ENCODE assay signal across 8 cellular contexts in genomic region chr7:79176859-79177477, GRCh38.
DNase-seq lines count a peak whose midpoint lies in the region; ATAC-seq, FAIRE-seq and TF ChIP-seq lines count a peak whose summit lies in the region.

No MANE protein-coding gene starts in this region.

- no peaks in the 10 kb centered on the region for H3K79me2 ChIP-seq in keratinocyte (ENCODE audit: control insufficient read depth, insufficient read depth, low read length)

- H3K4me2 ChIP-seq in keratinocyte (ENCODE audit: control insufficient read depth, extremely low read depth, insufficient read depth, low read depth, low read length), result peak overlapping the region; percentile 23

- H4K20me1 ChIP-seq in keratinocyte (ENCODE audit: control insufficient read depth, extremely low read depth, insufficient read depth, low read length), result no peaks in the 10 kb centered on the region

- no peaks in the 10 kb centered on the region for H3K9me3 ChIP-seq in keratinocyte (ENCODE audit: control insufficient read depth, low read depth, low read length)

- DNase-seq in COR-L47 (lab: John Stamatoyannopoulos, UW) (peak; percentile 43), HFFc6 (peak; percentile 56), NCI-H2227 treated with DMSO at 0.1 percent for 48 hours (lab: John Stamatoyannopoulos, UW) (peak; percentile 89), astrocyte of the hippocampus (ENCODE audit: low read depth, low spot score) (peak; percentile 67), keratinocyte (ENCODE audit: low read depth, low spot score) (no peak), mesothelial cell of epicardium (ENCODE audit: low spot score in 2 of 2, unreplicated experiment in 2 of 2) (no peak)

- H3K9me1 ChIP-seq in keratinocyte (ENCODE audit: control insufficient read depth, extremely low read depth, insufficient read depth, low read length), result no peaks in the 10 kb centered on the region

- ATAC-seq in GM21381 (IDR thresholded peaks at IDR 0.05; ENCODE audit: unreplicated experiment), result no peak
- ATAC-seq in HG03095 (IDR thresholded peaks at IDR 0.05; ENCODE audit: unreplicated experiment), result no peak

- dilution Hi-C loops in keratinocyte (cut with MboI; ENCODE audit: extremely low pct_ligation_motif_present, low sequenced_read_pairs), result no loop called here

- H3K4me3 ChIP-seq in keratinocyte (ENCODE audit: control insufficient read depth in 2 of 3, extremely low read depth in 1 of 3, insufficient read depth in 2 of 3, low read depth in 1 of 3, low read length in 3 of 3), result no peak overlapping the region

- peaks cover 26% of the 10 kb centered on the region for H3K36me3 Mint-ChIP-seq in HFFc6 (ENCODE audit: low read depth)
- peaks cover 13% of the 10 kb centered on the region for H3K36me3 Mint-ChIP-seq in mesothelial cell of epicardium

- no peaks in the 10 kb centered on the region for H3K36me3 ChIP-seq in keratinocyte (ENCODE audit: control insufficient read depth in 2 of 2, extremely low read depth in 1 of 2, insufficient read depth in 2 of 2, low read length in 2 of 2)

- no peak overlapping the region for H3K27ac ChIP-seq in keratinocyte (ENCODE audit: control insufficient read depth, insufficient read depth, low read length)

- peak; percentile 80 for TF ChIP-seq CTCF in HFFc6 (IDR thresholded peaks at IDR 0.05)
- TF ChIP-seq CTCF in keratinocyte (optimal IDR thresholded peaks at IDR 0.05 in 1 of 3, IDR thresholded peaks at IDR 0.05 in 1 of 3, conservative IDR thresholded peaks at IDR 0.05 in 1 of 3; ENCODE audit: extremely low read depth in 1 of 3, insufficient read depth in 2 of 3, low read length in 3 of 3), result peak; percentile 46 to 52 (median 48)
- TF ChIP-seq CTCF in mesothelial cell of epicardium (IDR thresholded peaks at IDR 0.05; ENCODE audit: unreplicated experiment), result no peak

- peak; percentile 90 for FAIRE-seq in keratinocyte (lab: Jason Lieb, UNC)

- no peak overlapping the region for H2AFZ ChIP-seq in keratinocyte (ENCODE audit: control insufficient read depth, low read length)

- no peaks in the 10 kb centered on the region for H3K4me1 ChIP-seq in keratinocyte (ENCODE audit: control insufficient read depth, extremely low read depth, insufficient read depth, low read length)

- H3K27ac Mint-ChIP-seq in HFFc6 (no peak overlapping the region), mesothelial cell of epicardium (no peak overlapping the region)

- H3K27me3 ChIP-seq in keratinocyte (ENCODE audit: control insufficient read depth, extremely low read depth, insufficient read depth, low read length), result no peaks in the 10 kb centered on the region

- H3K4me1 Mint-ChIP-seq in HFFc6 (ENCODE audit: low read depth) (peaks cover 32% of the 10 kb centered on the region), mesothelial cell of epicardium (peaks cover 5% of the 10 kb centered on the region)

- H3K9me3 Mint-ChIP-seq in HFFc6 (peaks cover 6% of the 10 kb centered on the region), mesothelial cell of epicardium (peaks cover 22% of the 10 kb centered on the region)

- H3K4me3 Mint-ChIP-seq in HFFc6 (peak overlapping the region; percentile 48), mesothelial cell of epicardium (no peak overlapping the region)

- no peak overlapping the region for H3K9ac ChIP-seq in keratinocyte (ENCODE audit: control insufficient read depth, extremely low read depth, insufficient read depth, low read length)

- H3K27me3 Mint-ChIP-seq in HFFc6 (ENCODE audit: insufficient read depth), result no peaks in the 10 kb centered on the region
- peaks cover 14% of the 10 kb centered on the region for H3K27me3 Mint-ChIP-seq in mesothelial cell of epicardium (ENCODE audit: low read depth)

Comparison
In these comparisons a context has a peak if more than half of its experiments do, and no peak if none do; other contexts are left out.
1. DNase-seq: peak in COR-L47 (single experiment), HFFc6 (single experiment), NCI-H2227 treated with DMSO at 0.1 percent for 48 hours (single experiment) and astrocyte of the hippocampus (single experiment); none in keratinocyte (single experiment) and mesothelial cell of epicardium (0 of 2).